In genomic region chr11:47437218-47437745, GRCh38 we compare ENCODE assay signal across 1 cellular context.
TF ChIP-seq lines count a peak whose summit lies in the region.

No MANE protein-coding gene starts in this region.

TF ChIP-seq in HepG2, 621 proteins besides CTCF, POLR2A, EP300 and RAD21 (continued from another document):
- TF ChIP-seq ZNF280B (CRISPR knock-in tag; IDR thresholded peaks at IDR 0.05; ENCODE audit: borderline replicate concordance) = no peak
- TF ChIP-seq ZNF230 (CRISPR knock-in tag; IDR thresholded peaks at IDR 0.05) = no peak
- no peak for TF ChIP-seq RARA (CRISPR knock-in tag; IDR thresholded peaks at IDR 0.05)
- no peak for TF ChIP-seq HHEX (CRISPR knock-in tag; IDR thresholded peaks at IDR 0.05)
- TF ChIP-seq FIP1L1 (IDR thresholded peaks at IDR 0.05; ENCODE audit: borderline replicate concordance, insufficient read depth, low read depth, low read length) = no peak
- no peak for TF ChIP-seq TFAP4 (IDR thresholded peaks at IDR 0.05; ENCODE audit: borderline replicate concordance, low read depth)
- no peak for TF ChIP-seq PRDM10 (CRISPR knock-in tag; IDR thresholded peaks at IDR 0.05; ENCODE audit: low read depth)
- TF ChIP-seq CHD4 (IDR thresholded peaks at IDR 0.05; ENCODE audit: borderline replicate concordance, low read length) = peak; percentile 37; the same call in 1 of the 2 replicates
- no peak for TF ChIP-seq HMG20A (CRISPR knock-in tag; IDR thresholded peaks at IDR 0.05; ENCODE audit: borderline replicate concordance)
- no peak for TF ChIP-seq SMARCE1 (IDR thresholded peaks at IDR 0.05; ENCODE audit: borderline replicate concordance)
- TF ChIP-seq ZHX1 (CRISPR knock-in tag; IDR thresholded peaks at IDR 0.05; ENCODE audit: low read depth) = no peak
- TF ChIP-seq POLR2AphosphoS5 (IDR thresholded peaks at IDR 0.05; ENCODE audit: low read depth, low read length) = no peak
- TF ChIP-seq THYN1 (CRISPR knock-in tag; IDR thresholded peaks at IDR 0.05; ENCODE audit: borderline replicate concordance, low read depth) = no peak
